In the genomic region with DNA sequence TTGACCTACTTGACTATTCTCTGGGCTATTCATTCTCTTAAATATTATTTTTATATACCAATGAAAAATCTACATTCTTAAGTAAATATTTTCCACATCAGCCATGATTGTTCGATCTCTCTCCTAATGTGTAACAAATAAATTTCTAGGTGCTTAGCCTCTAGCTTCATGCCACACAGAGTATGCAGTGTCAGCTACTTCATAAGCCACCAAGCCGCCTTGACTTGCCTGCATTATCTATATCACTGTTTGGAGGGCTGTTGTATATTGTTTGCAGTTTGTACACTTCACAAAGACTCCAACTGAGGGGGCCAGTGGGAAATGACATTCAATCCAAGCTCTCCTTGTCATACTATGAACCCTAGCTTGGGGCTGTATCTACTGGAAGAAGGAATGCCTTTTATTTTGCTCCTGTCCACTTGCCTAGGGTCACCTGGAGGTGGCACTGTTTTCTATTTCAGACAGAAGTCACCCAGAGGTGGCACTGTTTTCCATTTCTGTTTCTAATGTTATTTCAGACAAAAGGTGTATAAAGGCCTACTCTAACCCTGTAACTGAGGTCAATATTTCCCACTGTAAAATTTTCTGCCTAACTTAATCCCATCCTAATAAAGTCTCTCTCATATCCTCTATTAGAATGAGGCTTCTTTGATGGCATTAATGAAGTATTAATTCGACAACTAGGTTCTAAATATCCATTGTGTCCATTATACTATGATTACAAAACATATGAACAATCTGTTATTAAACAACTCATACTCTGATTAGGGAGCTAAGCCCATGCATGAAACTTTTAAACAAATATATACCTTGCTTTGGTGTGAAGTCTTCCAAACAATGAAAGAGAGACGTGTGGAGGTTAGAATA, we compare ENCODE assay signal across 8 cellular contexts. TPM values are rescaled to one million over a fixed set of nuclear protein-coding genes. Genes with fewer than 3 reads are reported as not detected.
DNase-seq lines count a peak whose midpoint lies in the region; ATAC-seq and TF ChIP-seq lines count a peak whose summit lies in the region.

No MANE protein-coding gene starts in this region.

- peak in 2 of 3 experiments; percentile 9 to 42 for DNase-seq in NCI-H1417 (lab: John Stamatoyannopoulos, UW)
- no peak for DNase-seq in NCI-H1417 treated with DMSO at 0.1 percent for 48 hours (lab: John Stamatoyannopoulos, UW)
- peak; percentile 78 for DNase-seq in SK-MEL-5 (ENCODE audit: low read depth, low spot score)
- peak; percentile 40 for DNase-seq in activated naive CD8-positive, alpha-beta T cell treated with anti-CD3 and anti-CD28 coated beads, Interleukin-2, amount 50 U/mL, for 24 hours
- DNase-seq in left colon = peak in 1 of 2 donors; percentile 42
- peak; percentile 48 for DNase-seq in stomach

- in situ Hi-C loops in SK-MEL-5 (cut with HindIII; ENCODE audit: low pct_unique_long_range_greater_than_20kb, low sequenced_read_pairs) = no loop called here

- WGBS in stomach, 5 donors = 81 to 90% (median 82%) methylated on average over 4 of the region's 4 CpGs

- no peaks in the 10 kb centered on the region for H3K36me3 ChIP-seq in stomach

- intact Hi-C loops in left colon (cut with DNase I, micrococcal nuclease) (no loop called here), stomach (cut with DNase I; ENCODE audit: low total_unique reads) (no loop called here)

- TF ChIP-seq CTCF in stomach (IDR thresholded peaks at IDR 0.05) = peak in 5 of 7 experiments; percentile 46 to 79 (median 63)

- H3K36me3 Mint-ChIP-seq in activated naive CD8-positive, alpha-beta T cell treated with anti-CD3 and anti-CD28 coated beads, Interleukin-2, amount 50 U/mL, for 24 hours (ENCODE audit: low read depth) = no peaks in the 10 kb centered on the region

- H3K27me3 ChIP-seq in stomach = no peaks in the 10 kb centered on the region

- no peak for TF ChIP-seq POLR2A in stomach (IDR thresholded peaks at IDR 0.05)

- peaks cover 1% of the 10 kb centered on the region for H3K4me1 Mint-ChIP-seq in activated naive CD8-positive, alpha-beta T cell treated with anti-CD3 and anti-CD28 coated beads, Interleukin-2, amount 50 U/mL, for 24 hours

- H3K27me3 Mint-ChIP-seq in activated naive CD8-positive, alpha-beta T cell treated with anti-CD3 and anti-CD28 coated beads, Interleukin-2, amount 50 U/mL, for 24 hours = no peaks in the 10 kb centered on the region

- H3K27ac Mint-ChIP-seq in activated naive CD8-positive, alpha-beta T cell treated with anti-CD3 and anti-CD28 coated beads, Interleukin-2, amount 50 U/mL, for 24 hours = no peak overlapping the region

- H3K4me1 ChIP-seq in stomach = peaks cover 0 to 10% (median 3%) of the 10 kb centered on the region in 4 donors

- peaks cover 2% of the 10 kb centered on the region for H3K9me3 Mint-ChIP-seq in activated naive CD8-positive, alpha-beta T cell treated with anti-CD3 and anti-CD28 coated beads, Interleukin-2, amount 50 U/mL, for 24 hours

- H3K9me3 ChIP-seq in stomach = no peaks in the 10 kb centered on the region

- H3K4me3 Mint-ChIP-seq in activated naive CD8-positive, alpha-beta T cell treated with anti-CD3 and anti-CD28 coated beads, Interleukin-2, amount 50 U/mL, for 24 hours = no peak overlapping the region

- no peak overlapping the region for H3K4me3 ChIP-seq in stomach

- no peak overlapping the region for H3K27ac ChIP-seq in stomach

- ATAC-seq in GM21381 (IDR thresholded peaks at IDR 0.05; ENCODE audit: unreplicated experiment) = peak; percentile 98
- peak; percentile 93 for ATAC-seq in HG03558 (IDR thresholded peaks at IDR 0.05; ENCODE audit: extremely low read depth, unreplicated experiment)
- ATAC-seq in activated naive CD8-positive, alpha-beta T cell treated with anti-CD3 and anti-CD28 coated beads, Interleukin-2, amount 50 U/mL, for 24 hours = peak; percentile 84
- ATAC-seq in left colon = peak; percentile 90

- TF ChIP-seq EP300 in stomach (IDR thresholded peaks at IDR 0.05) = no peak

RNA-seq across cellular contexts. Expression of a gene that starts 36.4 kb away (rescaled TPM):
- 5.8 and 6.7 TPM in 2 replicates for total RNA-seq in SK-MEL-5 (2014; rRNA removed; shearing (Covaris generic))
- 7.3 and 9.0 TPM in 2 replicates for polyA plus RNA-seq in SK-MEL-5 (2015; cell fraction: cytosol; rRNA removed)
- 5.2 and 8.0 TPM in 2 replicates for polyA plus RNA-seq in SK-MEL-5 (2015; cell fraction: nucleus; rRNA removed)
- total RNA-seq in left colon = 10 to 100 TPM in 1 of 2 donors, 1 to 10 TPM in 1; 8.0 to 21.5 TPM
- total RNA-seq in stomach = 100 to 1,000 TPM in 1 of 5 donors, 10 to 100 TPM in 4; 44.2 to 468 (median 58.2) TPM
- polyA plus RNA-seq in stomach = 10 to 100 TPM; 11.9 to 13.9 (median 13.1) TPM
